In the genomic region with DNA sequence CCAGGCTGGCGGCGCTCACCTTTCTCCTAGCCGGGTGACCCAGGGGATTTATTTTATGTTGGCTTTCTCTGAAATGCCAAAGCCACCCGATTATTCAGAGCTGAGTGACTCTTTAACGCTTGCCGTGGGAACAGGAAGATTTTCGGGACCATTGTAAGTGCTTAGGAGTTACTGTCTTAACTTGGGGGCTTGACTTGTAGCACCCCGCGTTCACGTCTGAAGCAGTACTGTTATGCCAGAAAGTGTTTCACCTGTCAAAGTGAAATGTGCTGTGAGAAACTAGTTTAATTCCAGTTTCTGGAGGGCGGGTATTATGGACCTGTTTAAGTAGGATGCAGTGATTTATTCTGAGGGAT, we compare ENCODE assay signal across 8 cellular contexts. TPM values are rescaled to one million over a fixed set of nuclear protein-coding genes. Genes with fewer than 3 reads are reported as not detected.
DNase-seq lines count a peak whose midpoint lies in the region; ATAC-seq, FAIRE-seq and TF ChIP-seq lines count a peak whose summit lies in the region.

No MANE protein-coding gene starts in this region.

- no peak overlapping the region for H2BK120ac ChIP-seq in H1 (replicated peaks; ENCODE audit: low read depth, low read length)

- H3K56ac ChIP-seq in H1 (replicated peaks; ENCODE audit: insufficient read length, low read depth, low read length) = no peak overlapping the region

- H3K23me2 ChIP-seq in H1 (ENCODE audit: low read depth, low read length) = peaks cover 2% of the 10 kb centered on the region; the same call in 1 of the 2 replicates

- no peaks in the 10 kb centered on the region for H4K20me1 ChIP-seq in H1 (replicated peaks in 1 of 2; ENCODE audit: control insufficient read depth in 1 of 2, insufficient read depth in 2 of 2, low read length in 2 of 2)

- no peak for TF ChIP-seq EP300 in H1 (IDR thresholded peaks at IDR 0.05; ENCODE audit: borderline replicate concordance in 1 of 2, low read depth in 2 of 2, low read length in 2 of 2)

- POLR2A ChIA-PET in H1 (lab: Charles Lee; ENCODE audit: partially characterized antibody) = interaction anchor here (0.6 to 3.1 kb wide), 7 partner anchors 9 to 243 kb away, joined by 3 to 25 read pairs (median 4); a partner anchor contains a TSS

- H4K5ac ChIP-seq in H1 (ENCODE audit: insufficient read length, low read depth, low read length) = no peak overlapping the region

- H3K23ac ChIP-seq in H1 (ENCODE audit: insufficient read length) = no peak overlapping the region

- peaks cover 5% of the 10 kb centered on the region for H3K79me1 ChIP-seq in H1 (ENCODE audit: low read depth, low read length)

- H4K91ac ChIP-seq in H1 (replicated peaks; ENCODE audit: insufficient read length, low read length) = no peak overlapping the region

- peak; percentile 4 for ATAC-seq in GM19467 (IDR thresholded peaks at IDR 0.05; ENCODE audit: unreplicated experiment)
- no peak for ATAC-seq in GM21447 (IDR thresholded peaks at IDR 0.05; ENCODE audit: unreplicated experiment)

- H3K27me3 ChIP-seq in H1 (replicated peaks in 1 of 4; ENCODE audit: control insufficient read depth in 3 of 4, extremely low read depth in 1 of 4, insufficient read depth in 3 of 4, low read length in 3 of 4) (no peaks in the 10 kb centered on the region), neuron (ENCODE audit: insufficient read depth, low read length) (no peaks in the 10 kb centered on the region)

- no peak overlapping the region for H2BK12ac ChIP-seq in H1 (ENCODE audit: low read depth, low read length)

- H2AK5ac ChIP-seq in H1 (ENCODE audit: low read depth, low read length) = no peak overlapping the region

- no peak overlapping the region for H2BK15ac ChIP-seq in H1 (ENCODE audit: low read length)

- WGBS in H1 (ENCODE audit: extremely low coverage in 1 of 2, insufficient coverage in 1 of 2, insufficient read length in 1 of 2, insufficient replicate concordance in 2 of 2, low coverage in 1 of 2, low lambda C conversion rate in 2 of 2, missing lambda C conversion rate in 1 of 2), 2 experiments = 2% methylated on average over 11 of the region's 11 CpGs; no CpG with 5 or more reads in 1 of the 2 experiments

- H3K36me3 ChIP-seq in H1 (ENCODE audit: control insufficient read depth in 2 of 4, insufficient read depth in 4 of 4, low read length in 3 of 4) = peaks cover 0 to 17% (median 0%) of the 10 kb centered on the region in 4 experiments; a peak in 3 of 8 replicates
- H3K36me3 ChIP-seq in neuron (ENCODE audit: insufficient read depth, low read length) = peaks cover 17% of the 10 kb centered on the region

- H3K18ac ChIP-seq in H1 (ENCODE audit: extremely low read depth, low read length) = no peak overlapping the region

- H4K8ac ChIP-seq in H1 (ENCODE audit: extremely low read depth, insufficient read depth, low read length) = no peak overlapping the region; the same call in 1 of the 2 replicates

- H3K4ac ChIP-seq in H1 (replicated peaks; ENCODE audit: insufficient read length, low read depth, low read length) = peak overlapping the region; percentile 9

- H3K14ac ChIP-seq in H1 (ENCODE audit: insufficient read length) = no peak overlapping the region

- H2AFZ ChIP-seq in H1 (ENCODE audit: low read length) (peak overlapping the region; percentile 68), neuron (ENCODE audit: low read depth, low read length) (peak overlapping the region; percentile 92)

- H3K4me2 ChIP-seq in H1 (ENCODE audit: insufficient read depth in 1 of 2, low read depth in 2 of 2, low read length in 2 of 2) = peak overlapping the region; percentile 67 to 75

- no peaks in the 10 kb centered on the region for H3K9me3 ChIP-seq in H1 (ENCODE audit: insufficient read depth in 2 of 2, low read depth in 1 of 2, low read length in 1 of 2)
- no peaks in the 10 kb centered on the region for H3K9me3 ChIP-seq in neuron (ENCODE audit: low read length)

- no peak for TF ChIP-seq RAD21 in H1 (IDR thresholded peaks at IDR 0.05 in 1 of 2, conservative IDR thresholded peaks at IDR 0.05 in 1 of 2; ENCODE audit: low read depth in 2 of 2, low read length in 2 of 2)

- H3K9ac ChIP-seq in H1 (replicated peaks in 1 of 4; ENCODE audit: extremely low read depth in 1 of 4, low read depth in 3 of 4, low read length in 3 of 4) = peak overlapping the region; percentile 54 to 89 (median 80)

- H2BK20ac ChIP-seq in H1 (ENCODE audit: low read length) = no peak overlapping the region

- H3K79me2 ChIP-seq in H1 (ENCODE audit: control insufficient read depth in 1 of 2, insufficient read depth in 2 of 2, low read length in 2 of 2) = peaks cover 4 to 23% of the 10 kb centered on the region in 2 experiments; a peak in 3 of 4 replicates

- CTCF ChIA-PET in H1 (lab: Charles Lee; ENCODE audit: partially characterized antibody) = interaction anchor here (1.0 to 2.2 kb wide), 4 partner anchors 8 to 72 kb away, joined by 3 to 19 read pairs (median 3); a partner anchor contains a TSS

- H3K4me1 ChIP-seq in H1 (replicated peaks in 1 of 4; ENCODE audit: control insufficient read depth in 3 of 4, insufficient read depth in 4 of 4, low read length in 3 of 4) (peaks cover 0 to 5% (median 2%) of the 10 kb centered on the region in 4 experiments; a peak in 3 of 7 replicates), neuron (ENCODE audit: insufficient read depth, low read length) (peaks cover 12% of the 10 kb centered on the region)

- DNase-seq in NB4 (ENCODE audit: low read depth) = no peak
- no peak for DNase-seq in H1 (ENCODE audit: low read depth in 1 of 2, low spot score in 2 of 2)
- no peak for DNase-seq in NCI-H2227 treated with DMSO at 0.1 percent for 48 hours (lab: John Stamatoyannopoulos, UW)
- DNase-seq in NCI-H2029 treated with DMSO at 0.1 percent for 48 hours (lab: John Stamatoyannopoulos, UW) = no peak
- DNase-seq in AG08395 (ENCODE audit: low spot score) = no peak

- TF ChIP-seq CTCF in NB4 (IDR thresholded peaks at IDR 0.05; ENCODE audit: low read depth, low read length) (no peak), H1 (IDR thresholded peaks at IDR 0.05; ENCODE audit: control extremely low read depth in 1 of 3, insufficient read depth in 1 of 3, low read depth in 1 of 3, low read length in 3 of 3) (no peak)

- H3K27ac ChIP-seq in H1 (ENCODE audit: low read depth, low read length) = 0 out of 2 replicates have a peak overlapping the region, but pooled peaks have one; percentile 8

- no peak overlapping the region for H2BK5ac ChIP-seq in H1 (ENCODE audit: low read depth, low read length)

- peak; percentile 42 for FAIRE-seq in H1 (lab: Jason Lieb, UNC)

- H3K4me3 ChIP-seq in NB4 (ENCODE audit: low read depth, low read length) = peak overlapping the region; percentile 94
- peak overlapping the region; percentile 87 to 95 (median 94) for H3K4me3 ChIP-seq in H1 (ENCODE audit: extremely low read depth in 1 of 4, insufficient read depth in 2 of 4, low read depth in 3 of 4, low read length in 4 of 4)
- H3K4me3 ChIP-seq in neuron (ENCODE audit: low read length) = peak overlapping the region; percentile 100

- TF ChIP-seq POLR2A in NB4 (IDR thresholded peaks at IDR 0.05; ENCODE audit: extremely low read depth, insufficient read length) (no peak), H1 (IDR thresholded peaks at IDR 0.05; ENCODE audit: control extremely low read depth in 1 of 2, low read depth in 2 of 2, low read length in 2 of 2) (no peak)

TF ChIP-seq in H1, 55 proteins besides CTCF, POLR2A, EP300 and RAD21 (continues in another document):
- TF ChIP-seq CTBP2 (IDR thresholded peaks at IDR 0.05; ENCODE audit: borderline replicate concordance, insufficient read depth, insufficient read length, low read length) (no peak), SIN3A (conservative IDR thresholded peaks at IDR 0.05 in 1 of 2, IDR thresholded peaks at IDR 0.05 in 1 of 2; ENCODE audit: low read depth in 1 of 2, low read length in 2 of 2) (peak in 1 of 2 experiments; percentile 65; a peak in 1 of 4 replicates)

RNA-seq across cellular contexts. Expression of a gene that starts 0.2 kb away (rescaled TPM):
- total RNA-seq in H1 (2021; fragmentation: NEBNext Ultra II Directional; extraction: Animal tissue kit (Norgen Biotek cat#: 25700)) = 26.9 and 27.5 TPM in 2 replicates
- polyA plus RNA-seq in H1 (2011; rRNA removed) = 13.2 and 26.2 TPM in 2 replicates
- polyA plus RNA-seq in H1 (2011; cell fraction: cytosol; rRNA removed) = 19.5 TPM
- 9.9 TPM for polyA plus RNA-seq in H1 (2011; cell fraction: nucleus; rRNA removed)
- polyA plus RNA-seq in H1 (2012, experiment 1 of 2) = 21.0 to 33.5 TPM (median 22.5 TPM) in 4 replicates
- 11.7 TPM for polyA plus RNA-seq in H1 (2012, experiment 2 of 2)
- polyA plus RNA-seq in H1 (2013, experiment 1 of 2) = 23.3 TPM
- 25.3 TPM for polyA plus RNA-seq in H1 (2013, experiment 2 of 2)
- 12.1 and 20.6 TPM in 2 replicates for polyA minus RNA-seq in H1 (2011; rRNA and poly(A)+ RNA removed)
- 3.7 TPM for polyA minus RNA-seq in H1 (2011; cell fraction: cytosol; rRNA and poly(A)+ RNA removed)
- 12.9 TPM for polyA minus RNA-seq in H1 (2011; cell fraction: nucleus; rRNA and poly(A)+ RNA removed)

RNA-seq across cellular contexts. Expression of a gene that starts 0.6 kb away (rescaled TPM):
- 17.3 and 18.3 TPM in 2 replicates for total RNA-seq in H1 (2021; fragmentation: NEBNext Ultra II Directional; extraction: Animal tissue kit (Norgen Biotek cat#: 25700))
- polyA plus RNA-seq in H1 (2011; rRNA removed) = 15.8 and 20.1 TPM in 2 replicates
- 21.4 TPM for polyA plus RNA-seq in H1 (2011; cell fraction: cytosol; rRNA removed)
- polyA plus RNA-seq in H1 (2011; cell fraction: nucleus; rRNA removed) = 7.4 TPM
- 13.1 to 18.8 TPM (median 16.2 TPM) in 4 replicates for polyA plus RNA-seq in H1 (2012, experiment 1 of 2)
- polyA plus RNA-seq in H1 (2012, experiment 2 of 2) = 6.2 TPM
- 10.6 TPM for polyA plus RNA-seq in H1 (2013, experiment 1 of 2)
- polyA plus RNA-seq in H1 (2013, experiment 2 of 2) = 11.0 TPM
- 8.5 and 8.7 TPM in 2 replicates for polyA minus RNA-seq in H1 (2011; rRNA and poly(A)+ RNA removed)
- 10.1 TPM for polyA minus RNA-seq in H1 (2011; cell fraction: cytosol; rRNA and poly(A)+ RNA removed)
- polyA minus RNA-seq in H1 (2011; cell fraction: nucleus; rRNA and poly(A)+ RNA removed) = 9.3 TPM

RNA-seq across cellular contexts. Expression of a gene that starts 21.6 kb away (rescaled TPM):
- total RNA-seq in H1 (2021; fragmentation: NEBNext Ultra II Directional; extraction: Animal tissue kit (Norgen Biotek cat#: 25700)) = 8.8 and 9.9 TPM in 2 replicates
- polyA plus RNA-seq in H1 (2011; rRNA removed) = 2.9 and 3.8 TPM in 2 replicates
- polyA plus RNA-seq in H1 (2011; cell fraction: cytosol; rRNA removed) = 6.8 TPM
- polyA plus RNA-seq in H1 (2011; cell fraction: nucleus; rRNA removed) = 2.2 TPM
- polyA plus RNA-seq in H1 (2012, experiment 1 of 2) = 7.7 to 9.6 TPM (median 8.7 TPM) in 4 replicates
- 1.5 TPM for polyA plus RNA-seq in H1 (2012, experiment 2 of 2)
- polyA plus RNA-seq in H1 (2013, experiment 1 of 2) = 10.4 TPM
- polyA plus RNA-seq in H1 (2013, experiment 2 of 2) = 10.2 TPM
- polyA minus RNA-seq in H1 (2011; rRNA and poly(A)+ RNA removed) = 1.6 and 1.7 TPM in 2 replicates
- 3.0 TPM for polyA minus RNA-seq in H1 (2011; cell fraction: cytosol; rRNA and poly(A)+ RNA removed)
- polyA minus RNA-seq in H1 (2011; cell fraction: nucleus; rRNA and poly(A)+ RNA removed) = 2.3 TPM

RNA-seq across cellular contexts. Expression of a gene that starts 21.7 kb away (rescaled TPM):
- total RNA-seq in H1 (2021; fragmentation: NEBNext Ultra II Directional; extraction: Animal tissue kit (Norgen Biotek cat#: 25700)) = 28.4 and 29.4 TPM in 2 replicates
- 16.4 and 20.1 TPM in 2 replicates for polyA plus RNA-seq in H1 (2011; rRNA removed)
- 25.2 TPM for polyA plus RNA-seq in H1 (2011; cell fraction: cytosol; rRNA removed)
- 32.5 TPM for polyA plus RNA-seq in H1 (2011; cell fraction: nucleus; rRNA removed)
- polyA plus RNA-seq in H1 (2012, experiment 1 of 2) = 18.9 to 26.8 TPM (median 23.9 TPM) in 4 replicates
- polyA plus RNA-seq in H1 (2012, experiment 2 of 2) = 4.7 TPM
- 16.4 TPM for polyA plus RNA-seq in H1 (2013, experiment 1 of 2)
- polyA plus RNA-seq in H1 (2013, experiment 2 of 2) = 16.8 TPM
- 18.8 and 22.1 TPM in 2 replicates for polyA minus RNA-seq in H1 (2011; rRNA and poly(A)+ RNA removed)
- 21.9 TPM for polyA minus RNA-seq in H1 (2011; cell fraction: cytosol; rRNA and poly(A)+ RNA removed)
- 13.2 TPM for polyA minus RNA-seq in H1 (2011; cell fraction: nucleus; rRNA and poly(A)+ RNA removed)
